In the genomic region with DNA sequence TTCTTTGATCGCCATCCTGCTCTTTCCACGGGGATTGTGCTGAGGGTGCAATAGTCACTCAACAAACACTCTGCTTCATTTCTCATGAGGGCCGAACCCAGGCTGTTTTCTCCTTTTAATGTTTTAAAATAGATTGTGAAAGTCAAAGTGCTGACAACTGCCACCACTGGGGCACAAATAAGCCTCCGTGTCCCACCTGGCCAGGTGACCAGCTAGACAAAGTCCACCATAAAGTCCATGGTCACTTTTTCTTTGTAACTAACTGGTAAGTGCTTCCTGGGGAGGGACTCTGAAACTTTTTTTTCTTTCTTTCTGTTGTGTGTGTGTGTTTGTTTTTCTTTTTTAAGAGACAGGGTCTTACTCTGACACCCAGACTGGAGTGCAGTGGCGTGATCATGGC, we compare ENCODE assay signal across 33 cellular contexts.
"Had no signal": no experiment of that assay in that cellular context is flagged by ENCODE, and none has a peak within 500 bp of the region (broad histone marks: within the 10 kb centered on the region; RNA-seq: fewer than 3 reads in every experiment).

No MANE protein-coding gene starts in this region.

- H3K27ac Mint-ChIP-seq: activated CD8-positive, alpha-beta T cell treated with anti-CD3 and anti-CD28 coated beads, Interleukin-2, amount 10 ng/mL, durations not matched to agents 7 days and 5 days; activated naive CD4-positive, alpha-beta T cell treated with anti-CD3 and anti-CD28 coated beads, Interleukin-2, amount 10 ng/mL, durations not matched to agents 7 days and 5 days; activated naive CD8-positive, alpha-beta T cell; activated naive CD8-positive, alpha-beta T cell treated with anti-CD3 and anti-CD28 coated beads, Interleukin-2, amount 50 U/mL, for 24 hours; brain had no signal

- H3K36me3 Mint-ChIP-seq: activated naive CD4-positive, alpha-beta T cell treated with anti-CD3 and anti-CD28 coated beads, Interleukin-2, amount 10 ng/mL, durations not matched to agents 7 days and 5 days; activated naive CD8-positive, alpha-beta T cell; brain had no signal

- H3K36me3 ChIP-seq: WERI-Rb-1 had no signal

- H3K4me3 Mint-ChIP-seq: activated CD8-positive, alpha-beta T cell treated with anti-CD3 and anti-CD28 coated beads, Interleukin-2, amount 10 ng/mL, durations not matched to agents 7 days and 5 days; activated naive CD4-positive, alpha-beta T cell treated with anti-CD3 and anti-CD28 coated beads, Interleukin-2, amount 10 ng/mL, durations not matched to agents 7 days and 5 days; activated naive CD8-positive, alpha-beta T cell treated with anti-CD3 and anti-CD28 coated beads, Interleukin-2, amount 50 U/mL, for 24 hours; brain had no signal

- FAIRE-seq: bronchial epithelial cell, RCC 7860 had no signal

- DNase-seq: activated CD4-positive, alpha-beta T cell treated with anti-CD3 and anti-CD28 coated beads for 1 hour; activated CD4-positive, alpha-beta T cell treated with anti-CD3 and anti-CD28 coated beads for 48 hours; activated CD4-positive, CD25-positive, alpha-beta regulatory T cell; activated CD8-positive, alpha-beta memory T cell treated with anti-CD3 and anti-CD28 coated beads, Interleukin-2, amount 50 U/mL, for 4 hours; activated CD8-positive, alpha-beta T cell treated with anti-CD3 and anti-CD28 coated beads, Interleukin-2, amount 10 ng/mL, durations not matched to agents 7 days and 5 days; activated effector memory CD4-positive, alpha-beta T cell treated with Interleukin-2 at 50 U/mL for 16 hours; activated naive CD4-positive, alpha-beta T cell treated with anti-CD3 and anti-CD28 coated beads, Interleukin-2, amount 10 ng/mL, durations not matched to agents 7 days and 5 days; activated naive CD8-positive, alpha-beta T cell treated with anti-CD3 and anti-CD28 coated beads, Interleukin-2, amount 50 U/mL, for 24 hours; activated T-cell treated with anti-CD3 and anti-CD28 coated beads, Interleukin-2, amount 50 U/mL, for 48 hours; anterior cingulate cortex; caudate nucleus; Karpas-422; NCI-H1105; NCI-H1417 treated with DMSO at 0.1 percent for 48 hours; NCI-H187 treated with DMSO at 0.1 percent for 48 hours; NCI-H2081; NCI-H2171 treated with DMSO at 0.1 percent for 48 hours; NCI-H226; NCI-H446 treated with DMSO at 0.1 percent for 48 hours; NCI-H524; NCI-H69; SIG-M5; SW 1271; T-helper 1 cell; T-helper 2 cell; T-helper 9 cell; WERI-Rb-1 had no signal

- ATAC-seq: activated CD8-positive, alpha-beta T cell treated with anti-CD3 and anti-CD28 coated beads, Interleukin-2, amount 10 ng/mL, durations not matched to agents 7 days and 5 days; activated naive CD8-positive, alpha-beta T cell treated with anti-CD3 and anti-CD28 coated beads, Interleukin-2, amount 50 U/mL, for 24 hours; Right ventricle myocardium inferior had no signal

- H3K9me3 Mint-ChIP-seq: activated naive CD4-positive, alpha-beta T cell treated with anti-CD3 and anti-CD28 coated beads, Interleukin-2, amount 10 ng/mL, durations not matched to agents 7 days and 5 days; activated naive CD8-positive, alpha-beta T cell treated with anti-CD3 and anti-CD28 coated beads, Interleukin-2, amount 50 U/mL, for 24 hours had no signal

- H3K27ac ChIP-seq: RWPE1 had no signal
